Comparison of ENCODE assay signal across 19 cellular contexts in genomic region chrX:13483773-13484172, GRCh38.
A peak's percentile ranks its signal among the peaks of the same experiment; 100 is the strongest.
DNase-seq lines count a peak whose midpoint lies in the region; ATAC-seq and TF ChIP-seq lines count a peak whose summit lies in the region.
"Had no signal": no experiment of that assay in that cellular context is flagged by ENCODE, and none has a peak within 500 bp of the region (broad histone marks: within the 10 kb centered on the region; RNA-seq: fewer than 3 reads in every experiment).

No MANE protein-coding gene starts in this region.

- intact Hi-C loops in aorta (cut with DNase I) = loop anchor here (10.0 kb wide), 2 partner anchors 359 to 369 kb away; no protein-coding TSS in a partner anchor

- no peaks in the 10 kb centered on the region for H3K9me3 Mint-ChIP-seq in CD8-positive, alpha-beta memory T cell
- H3K9me3 Mint-ChIP-seq in T-cell (no peaks in the 10 kb centered on the region), immature natural killer cell (no peaks in the 10 kb centered on the region)
- H3K9me3 Mint-ChIP-seq in stimulated activated effector memory CD8-positive, alpha-beta T cell treated with anti-CD3 and anti-CD28 coated beads, Interleukin-12 subunit alpha, Interleukin-12 subunit beta, amount 100 ng/mL, for 72 hours = no peaks in the 10 kb centered on the region
- H3K9me3 Mint-ChIP-seq: GM23338 had no signal

- no peak overlapping the region for H3K4me3 ChIP-seq in CD8-positive, alpha-beta memory T cell (ENCODE audit: low read length)
- H3K4me3 ChIP-seq in aorta (ENCODE audit: low read length in 2 of 2) = no peak overlapping the region
- H3K4me3 ChIP-seq: GM23338, K562 had no signal

- peaks cover 22% of the 10 kb centered on the region for H3K4me1 ChIP-seq in CD8-positive, alpha-beta memory T cell (ENCODE audit: insufficient read depth, low read length)
- H3K4me1 ChIP-seq in aorta (ENCODE audit: control insufficient read depth in 1 of 2, insufficient read depth in 2 of 2, low read length in 2 of 2) (no peaks in the 10 kb centered on the region), foreskin keratinocyte (peaks cover 7% of the 10 kb centered on the region)

- H3K27me3 ChIP-seq in CD8-positive, alpha-beta memory T cell (ENCODE audit: insufficient read depth, low read length, poor library complexity, severe bottlenecking) = no peaks in the 10 kb centered on the region
- no peaks in the 10 kb centered on the region for H3K27me3 ChIP-seq in aorta (ENCODE audit: control insufficient read depth in 1 of 2, insufficient read depth in 2 of 2, low read length in 1 of 2)
- no peaks in the 10 kb centered on the region for H3K27me3 ChIP-seq in foreskin keratinocyte

- H3K4me1 Mint-ChIP-seq in CD8-positive, alpha-beta memory T cell = peaks cover 39 to 54% (median 51%) of the 10 kb centered on the region in 3 donors
- H3K4me1 Mint-ChIP-seq in T-cell (peaks cover 19 to 46% (median 28%) of the 10 kb centered on the region in 3 donors), immature natural killer cell (peaks cover 60 to 63% of the 10 kb centered on the region in 2 donors)
- H3K4me1 Mint-ChIP-seq in stimulated activated effector memory CD8-positive, alpha-beta T cell treated with anti-CD3 and anti-CD28 coated beads, Interleukin-12 subunit alpha, Interleukin-12 subunit beta, amount 100 ng/mL, for 72 hours = peaks cover 31% of the 10 kb centered on the region

- TF ChIP-seq CTCF in foreskin keratinocyte (conservative IDR thresholded peaks at IDR 0.05) = no peak

- POLR2A ChIA-PET in CD8-positive, alpha-beta memory T cell (lab: Charles Lee) = no interaction called here
- POLR2A ChIA-PET in T-cell (lab: Charles Lee) = interaction anchor here in 1 of 2 donors (0.6 kb wide), 1 partner anchor 518 kb away, joined by 5 read pairs; no protein-coding TSS in a partner anchor

- DNase-seq in CD8-positive, alpha-beta memory T cell = peak in 3 of 5 donors; percentile 1 to 50 (median 30)
- DNase-seq in T-cell (peak in 15 of 34 experiments; percentile 1 to 31 (median 12)), immature natural killer cell (peak; percentile 55 to 67 (median 64)), DMS153 treated with DMSO at 0.1 percent for 48 hours (lab: John Stamatoyannopoulos, UW; ENCODE audit: unreplicated experiment) (no peak), aorta (no peak), foreskin keratinocyte (no peak), NOMO-1 (lab: John Stamatoyannopoulos, UW; ENCODE audit: unreplicated experiment in 2 of 2) (no peak)
- no peak for DNase-seq in stimulated activated effector memory CD8-positive, alpha-beta T cell treated with anti-CD3 and anti-CD28 coated beads, Interleukin-12 subunit alpha, Interleukin-12 subunit beta, amount 100 ng/mL, for 72 hours (ENCODE audit: low spot score in 2 of 2)
- DNase-seq: ACHN, COR-L47, GF-D8, NCI-H1092 treated with DMSO at 0.1 percent for 48 hours, NCI-H2081, NCI-H2171 treated with DMSO at 0.1 percent for 48 hours, NCI-H446 treated with DMSO at 0.1 percent for 48 hours had no signal

- no peaks in the 10 kb centered on the region for H3K36me3 ChIP-seq in CD8-positive, alpha-beta memory T cell (ENCODE audit: insufficient read depth, low read length)
- H3K36me3 ChIP-seq in aorta (ENCODE audit: control insufficient read depth in 1 of 2, insufficient read depth in 2 of 2, low read length in 1 of 2) = no peaks in the 10 kb centered on the region

- peak overlapping the region in 4 of 7 donors; percentile 26 to 39 (median 33) for H3K4me3 Mint-ChIP-seq in CD8-positive, alpha-beta memory T cell
- no peak overlapping the region for H3K4me3 Mint-ChIP-seq in T-cell
- H3K4me3 Mint-ChIP-seq in immature natural killer cell = peak overlapping the region; percentile 46 to 66 (median 63)
- no peak overlapping the region for H3K4me3 Mint-ChIP-seq in stimulated activated effector memory CD8-positive, alpha-beta T cell treated with anti-CD3 and anti-CD28 coated beads, Interleukin-12 subunit alpha, Interleukin-12 subunit beta, amount 100 ng/mL, for 72 hours
- H3K4me3 Mint-ChIP-seq: GM23338 had no signal

- 60 to 63% methylated on average over 3 of the region's 3 CpGs for WGBS in aorta, 2 donors

- ATAC-seq in T-cell (replicated peaks in 1 of 4) (peak in 3 of 4 experiments; percentile 33 to 51 (median 39)), aorta (ENCODE audit: low FRiP score) (no peak), foreskin keratinocyte (no peak)
- ATAC-seq in stimulated activated effector memory CD8-positive, alpha-beta T cell treated with anti-CD3 and anti-CD28 coated beads, Interleukin-12 subunit alpha, Interleukin-12 subunit beta, amount 100 ng/mL, for 72 hours = peak; percentile 96
- ATAC-seq: GM23338, K562, Right ventricle myocardium inferior had no signal

- H3K9me3 ChIP-seq in CD8-positive, alpha-beta memory T cell (ENCODE audit: low read length) = no peaks in the 10 kb centered on the region
- H3K9me3 ChIP-seq in aorta (ENCODE audit: control insufficient read depth, low read length) = no peaks in the 10 kb centered on the region

- no peaks in the 10 kb centered on the region for H3K36me3 Mint-ChIP-seq in CD8-positive, alpha-beta memory T cell
- H3K36me3 Mint-ChIP-seq in T-cell = no peaks in the 10 kb centered on the region
- no peaks in the 10 kb centered on the region for H3K36me3 Mint-ChIP-seq in immature natural killer cell
- no peaks in the 10 kb centered on the region for H3K36me3 Mint-ChIP-seq in stimulated activated effector memory CD8-positive, alpha-beta T cell treated with anti-CD3 and anti-CD28 coated beads, Interleukin-12 subunit alpha, Interleukin-12 subunit beta, amount 100 ng/mL, for 72 hours

- peaks cover 0 to 18% of the 10 kb centered on the region in 2 donors for H3K27me3 Mint-ChIP-seq in CD8-positive, alpha-beta memory T cell
- H3K27me3 Mint-ChIP-seq in T-cell (peaks cover 0 to 50% of the 10 kb centered on the region in 2 donors), immature natural killer cell (ENCODE audit: low read depth in 3 of 3) (peaks cover 2 to 14% (median 6%) of the 10 kb centered on the region in 3 donors)

- CTCF ChIA-PET in CD8-positive, alpha-beta memory T cell (lab: Charles Lee) = interaction anchor here (2.0 kb wide), 1 partner anchor 537 kb away, joined by 8 read pairs; no protein-coding TSS in a partner anchor
- CTCF ChIA-PET in T-cell (lab: Charles Lee) = interaction anchor here (0.5 to 4.0 kb wide), 4 partner anchors 159 to 537 kb away, joined by 3 to 22 read pairs (median 8); no protein-coding TSS in a partner anchor

- no peak overlapping the region for H3K27ac ChIP-seq in CD8-positive, alpha-beta memory T cell (ENCODE audit: low read depth, low read length)
- H3K27ac ChIP-seq in aorta (ENCODE audit: low read depth in 1 of 2, low read length in 2 of 2) (peak overlapping the region in 1 of 2 donors; percentile 75), foreskin keratinocyte (no peak overlapping the region)
- H3K27ac ChIP-seq: C4-2B had no signal

- H3K27ac Mint-ChIP-seq in CD8-positive, alpha-beta memory T cell = peak overlapping the region; percentile 32 to 94 (median 64)
- H3K27ac Mint-ChIP-seq in T-cell (no peak overlapping the region), immature natural killer cell (peak overlapping the region; percentile 84 to 92 (median 90))
- peak overlapping the region; percentile 83 for H3K27ac Mint-ChIP-seq in stimulated activated effector memory CD8-positive, alpha-beta T cell treated with anti-CD3 and anti-CD28 coated beads, Interleukin-12 subunit alpha, Interleukin-12 subunit beta, amount 100 ng/mL, for 72 hours
- H3K27ac Mint-ChIP-seq: GM23338 had no signal

Comparison
In these comparisons a context has a peak if more than half of its experiments do, and no peak if none do; other contexts are left out.
1. DNase-seq: peak in CD8-positive, alpha-beta memory T cell (3 of 5) and immature natural killer cell (3 of 3); none in stimulated activated effector memory CD8-positive, alpha-beta T cell treated with anti-CD3 and anti-CD28 coated beads, Interleukin-12 subunit alpha, Interleukin-12 subunit beta, amount 100 ng/mL, for 72 hours (0 of 2), DMS153 treated with DMSO at 0.1 percent for 48 hours (single experiment), aorta (0 of 2), foreskin keratinocyte (0 of 2) and NOMO-1 (0 of 2).
2. H3K27ac Mint-ChIP-seq: peak in CD8-positive, alpha-beta memory T cell (8 of 8), immature natural killer cell (6 of 6) and stimulated activated effector memory CD8-positive, alpha-beta T cell treated with anti-CD3 and anti-CD28 coated beads, Interleukin-12 subunit alpha, Interleukin-12 subunit beta, amount 100 ng/mL, for 72 hours (single experiment); none in T-cell (0 of 2).
3. H3K4me3 Mint-ChIP-seq: peak in CD8-positive, alpha-beta memory T cell (4 of 7) and immature natural killer cell (5 of 5); none in T-cell (0 of 3) and stimulated activated effector memory CD8-positive, alpha-beta T cell treated with anti-CD3 and anti-CD28 coated beads, Interleukin-12 subunit alpha, Interleukin-12 subunit beta, amount 100 ng/mL, for 72 hours (single experiment).
4. ATAC-seq: peak in T-cell (3 of 4) and stimulated activated effector memory CD8-positive, alpha-beta T cell treated with anti-CD3 and anti-CD28 coated beads, Interleukin-12 subunit alpha, Interleukin-12 subunit beta, amount 100 ng/mL, for 72 hours (single experiment); none in aorta (single experiment) and foreskin keratinocyte (single experiment).